Comparison of ENCODE assay signal across 11 cellular contexts in the genomic region with DNA sequence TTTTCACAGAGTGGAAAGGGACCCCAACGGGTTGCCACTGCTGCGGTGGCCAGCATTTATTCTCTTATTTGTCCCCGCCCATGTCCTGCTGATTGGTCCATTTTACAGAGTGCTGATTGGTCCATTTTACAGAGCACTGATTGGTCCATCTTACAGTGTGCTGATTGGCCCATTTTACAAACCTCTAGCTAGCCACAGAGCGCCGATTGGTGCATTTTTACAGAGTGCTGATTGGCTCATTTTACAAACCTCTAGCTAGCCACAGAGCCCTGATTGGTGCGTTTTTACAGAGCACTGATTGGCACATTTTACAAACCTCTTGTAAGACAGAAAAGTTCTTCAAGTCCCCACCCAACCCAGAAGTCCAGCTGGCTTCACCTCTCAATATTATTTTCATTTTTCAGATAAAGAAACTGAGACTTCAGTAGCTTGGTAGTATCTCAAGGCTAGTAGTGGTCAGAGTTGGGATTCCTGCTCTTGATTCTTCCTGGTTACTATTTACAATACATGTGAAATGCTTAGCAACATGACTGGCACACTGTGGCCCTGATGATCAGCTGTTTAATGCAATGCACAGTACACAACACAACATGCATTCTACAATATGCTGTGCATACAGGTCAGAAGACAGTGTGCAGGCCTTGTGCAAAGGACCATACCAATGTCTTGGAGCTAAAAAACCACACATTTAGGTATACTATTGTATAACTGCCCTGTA.
A peak's percentile ranks its signal among the peaks of the same experiment; 100 is the strongest.
DNase-seq lines count a peak whose midpoint lies in the region; ATAC-seq and TF ChIP-seq lines count a peak whose summit lies in the region.
"Had no signal": no experiment of that assay in that cellular context is flagged by ENCODE, and none has a peak within 500 bp of the region (broad histone marks: within the 10 kb centered on the region; RNA-seq: fewer than 3 reads in every experiment).

No MANE protein-coding gene starts in this region.

- DNase-seq in DND-41 (no peak), NCI-H226 (no peak), foreskin melanocyte (no peak), amniotic stem cell (lab: John Stamatoyannopoulos, UW) (no peak), NCI-H82 treated with DMSO at 0.1 percent for 48 hours (lab: John Stamatoyannopoulos, UW; ENCODE audit: unreplicated experiment) (no peak)
- DNase-seq: activated T-cell treated with anti-CD3 and anti-CD28 coated beads, Interleukin-2, amount 50 U/mL, for 48 hours; heart right ventricle; NCI-H2107 had no signal

- H3K27me3 ChIP-seq in DND-41 (ENCODE audit: insufficient read depth, low read length, poor library complexity) (no peaks in the 10 kb centered on the region), SU-DHL-6 (ENCODE audit: low read length) (no peaks in the 10 kb centered on the region)

- H3K9ac ChIP-seq in DND-41 (ENCODE audit: low read depth, low read length), result no peak overlapping the region
- no peak overlapping the region for H3K9ac ChIP-seq in SU-DHL-6 (ENCODE audit: low read length)

- H3F3A ChIP-seq in SU-DHL-6 (ENCODE audit: insufficient read depth), result no peaks in the 10 kb centered on the region

- no peak for TF ChIP-seq CTCF in DND-41 (IDR thresholded peaks at IDR 0.05; ENCODE audit: borderline replicate concordance, extremely low read depth, low read length, poor library complexity, severe bottlenecking)
- TF ChIP-seq CTCF in SU-DHL-6 (IDR thresholded peaks at IDR 0.05; ENCODE audit: insufficient read depth, low read length, poor library complexity, severe bottlenecking), result no peak

- H3K36me3 ChIP-seq in DND-41 (ENCODE audit: insufficient read depth, low read length), result peaks cover 10% of the 10 kb centered on the region; the same call in 1 of the 2 replicates
- H3K36me3 ChIP-seq in SU-DHL-6 (ENCODE audit: low read length), result no peaks in the 10 kb centered on the region
- H3K36me3 ChIP-seq: heart right ventricle had no signal

- ATAC-seq in DND-41 (ENCODE audit: insufficient read depth, low read depth), result 0 out of 3 replicates have a peak, but pooled peaks have one; percentile 35
- ATAC-seq in GM19438 (IDR thresholded peaks at IDR 0.05; ENCODE audit: low read depth, unreplicated experiment), result peak; percentile 82
- peak; percentile 53 for ATAC-seq in HG02970 (IDR thresholded peaks at IDR 0.05; ENCODE audit: low FRiP score, unreplicated experiment)

- H3K79me2 ChIP-seq in DND-41 (ENCODE audit: insufficient read depth, low read length), result peaks cover 6% of the 10 kb centered on the region; the same call in 1 of the 2 replicates
- H3K79me2 ChIP-seq in SU-DHL-6 (ENCODE audit: insufficient read depth, low read length), result no peaks in the 10 kb centered on the region

- H3K27ac ChIP-seq in DND-41 (ENCODE audit: low read length) (peak overlapping the region; percentile 12; the same call in 1 of the 2 replicates), SU-DHL-6 (ENCODE audit: low read depth, low read length) (no peak overlapping the region)
- H3K27ac ChIP-seq: heart right ventricle had no signal

- H2AFZ ChIP-seq in DND-41 (ENCODE audit: low read depth, low read length), result no peak overlapping the region
- H2AFZ ChIP-seq in SU-DHL-6 (ENCODE audit: low read depth, low read length, severe bottlenecking), result no peak overlapping the region

- H4K20me1 ChIP-seq in DND-41 (ENCODE audit: insufficient read depth, low read length) (no peaks in the 10 kb centered on the region), SU-DHL-6 (ENCODE audit: low read depth, low read length) (no peaks in the 10 kb centered on the region)

- peaks cover 3% of the 10 kb centered on the region for H3K9me3 ChIP-seq in DND-41 (ENCODE audit: insufficient read depth, low read length, severe bottlenecking)
- H3K9me3 ChIP-seq in SU-DHL-6 (ENCODE audit: insufficient read depth, low read length), result no peaks in the 10 kb centered on the region; the same call in 1 of the 2 replicates

- H3K4me1 ChIP-seq in DND-41 (ENCODE audit: insufficient read depth, low read length), result peaks cover 8% of the 10 kb centered on the region

- no peak overlapping the region for H3K4me2 ChIP-seq in DND-41 (ENCODE audit: insufficient read depth, low read length)
- peak overlapping the region; percentile 10 for H3K4me2 ChIP-seq in SU-DHL-6 (ENCODE audit: low read depth, low read length, poor library complexity, severe bottlenecking)

- no peak overlapping the region for H3K4me3 ChIP-seq in DND-41 (ENCODE audit: low read depth in 1 of 2, low read length in 2 of 2)
- H3K4me3 ChIP-seq in SU-DHL-6 (ENCODE audit: insufficient read depth, low read length, poor library complexity, severe bottlenecking), result no peak overlapping the region
- H3K4me3 ChIP-seq: heart right ventricle had no signal

- no peaks in the 10 kb centered on the region for H3K9me2 ChIP-seq in SU-DHL-6 (replicated peaks; ENCODE audit: insufficient read depth, low read length)
